ENCODE assay signal across 14 cellular contexts in genomic region chr11:47160753-47161133, GRCh38. TPM values are rescaled to one million over a fixed set of nuclear protein-coding genes. Genes with fewer than 3 reads are reported as not detected.
A peak's percentile ranks its signal among the peaks of the same experiment; 100 is the strongest.
DNase-seq lines count a peak whose midpoint lies in the region; ATAC-seq, FAIRE-seq and TF ChIP-seq lines count a peak whose summit lies in the region.
"Had no signal": no experiment of that assay in that cellular context is flagged by ENCODE, and none has a peak within 500 bp of the region (broad histone marks: within the 10 kb centered on the region; RNA-seq: fewer than 3 reads in every experiment).

No MANE protein-coding gene starts in this region.

- peak; percentile 75 for FAIRE-seq in GM12891 (lab: Jason Lieb, UNC)
- FAIRE-seq: small intestine had no signal

- no peaks in the 10 kb centered on the region for H3K4me1 ChIP-seq in RWPE2 (ENCODE audit: insufficient read depth, poor library complexity, severe bottlenecking)

- TF ChIP-seq POLR2A in GM12891 (IDR thresholded peaks at IDR 0.05; ENCODE audit: low read depth, low read length), result no peak

- no peak for TF ChIP-seq CTCF in RWPE2 (IDR thresholded peaks at IDR 0.05; ENCODE audit: poor library complexity, severe bottlenecking)

- DNase-seq in DMS53 (lab: John Stamatoyannopoulos, UW), result peak; percentile 30
- DNase-seq in DMS53 treated with DMSO at 0.1 percent for 48 hours (lab: John Stamatoyannopoulos, UW; ENCODE audit: unreplicated experiment), result no peak
- DNase-seq in GM12891 (ENCODE audit: insufficient read length, low spot score), result no peak
- DNase-seq in RWPE2 (ENCODE audit: low spot score), result no peak
- DNase-seq in left ventricle myocardium superior, result no peak
- no peak for DNase-seq in DMS153 treated with DMSO at 0.1 percent for 48 hours (lab: John Stamatoyannopoulos, UW; ENCODE audit: unreplicated experiment)
- no peak for DNase-seq in SKM-1 (lab: John Stamatoyannopoulos, UW; ENCODE audit: unreplicated experiment)
- DNase-seq: cerebellar nuclear complex, SIG-M5 had no signal

- intact Hi-C loops in left ventricle myocardium superior (cut with micrococcal nuclease), result no loop called here

- H3K4me3 ChIP-seq in RWPE2 (ENCODE audit: severe bottlenecking), result no peak overlapping the region
- H3K4me3 ChIP-seq: BLaER1 treated with 17β-estradiol and CSF1 and Interleukin-3, amounts not matched to agents 10 nM and 100 nM; ovary; transverse colon had no signal

- no peak overlapping the region for H3K27ac ChIP-seq in RWPE2 (ENCODE audit: poor library complexity, severe bottlenecking)
- H3K27ac ChIP-seq: BLaER1 treated with 17β-estradiol and CSF1 and Interleukin-3, amounts not matched to agents 10 nM and 100 nM; transverse colon had no signal

- peaks cover 17% of the 10 kb centered on the region; the same call in 1 of the 2 replicates for H3K36me3 ChIP-seq in RWPE2 (ENCODE audit: low read depth)
- H3K36me3 ChIP-seq: ovary had no signal

- ATAC-seq in RWPE2 (ENCODE audit: low read depth), result peak; percentile 3; the same call in 2 of the 3 replicates
- peak; percentile 4 for ATAC-seq in left ventricle myocardium superior
- ATAC-seq in GM18520 (IDR thresholded peaks at IDR 0.05; ENCODE audit: unreplicated experiment), result no peak

- no peaks in the 10 kb centered on the region for H3K27me3 ChIP-seq in RWPE2 (ENCODE audit: insufficient read depth, poor library complexity, severe bottlenecking)
- H3K27me3 ChIP-seq: BLaER1 treated with 17β-estradiol and CSF1 and Interleukin-3, amounts not matched to agents 10 nM and 100 nM; ovary; transverse colon had no signal

- H3K9me3 ChIP-seq in RWPE2 (ENCODE audit: severe bottlenecking), result no peaks in the 10 kb centered on the region
- H3K9me3 ChIP-seq: BLaER1 treated with 17β-estradiol and CSF1 and Interleukin-3, amounts not matched to agents 10 nM and 100 nM; ovary; transverse colon had no signal

TF ChIP-seq in GM12891, 5 proteins besides CTCF, POLR2A, EP300 and RAD21:
- TF ChIP-seq TAF1 (IDR thresholded peaks at IDR 0.05; ENCODE audit: low read depth, low read length) (no peak), POLR2AphosphoS5 (IDR thresholded peaks at IDR 0.05; ENCODE audit: low read depth, low read length) (no peak), SPI1 (IDR thresholded peaks at IDR 0.05; ENCODE audit: low read depth, low read length) (no peak), POU2F2 (IDR thresholded peaks at IDR 0.05; ENCODE audit: low read depth, low read length) (no peak), PAX5 (IDR thresholded peaks at IDR 0.05; ENCODE audit: insufficient read depth, low read length, severe bottlenecking) (no peak)

RNA-seq across cellular contexts. Expression of gene ARFGAP2, which starts 15.9 kb away (rescaled TPM):
- polyA plus RNA-seq in GM12891 (2012; ENCODE audit: low read depth, missing spikeins), result 48.9 TPM
- total RNA-seq in left ventricle myocardium superior, result 48.0 TPM

RNA-seq across cellular contexts. Expression of gene PACSIN3, which starts 25.5 kb away (rescaled TPM):
- 0.87 TPM for polyA plus RNA-seq in GM12891 (2012; ENCODE audit: low read depth, missing spikeins)
- 150 TPM for total RNA-seq in left ventricle myocardium superior

RNA-seq across cellular contexts. Expression of gene DDB2, which starts 54.0 kb away (rescaled TPM):
- polyA plus RNA-seq in GM12891 (2012; ENCODE audit: low read depth, missing spikeins), result 133 TPM
- 9.5 TPM for total RNA-seq in left ventricle myocardium superior
